ENCODE assay signal across 19 cellular contexts in genomic region chr5:171963416-171963815, GRCh38.
"Had no signal": no experiment of that assay in that cellular context is flagged by ENCODE, and none has a peak within 500 bp of the region (broad histone marks: within the 10 kb centered on the region; RNA-seq: fewer than 3 reads in every experiment).

No MANE protein-coding gene starts in this region.

- H3K27me3 ChIP-seq: adrenal gland, cardiac muscle cell, hepatocyte, sigmoid colon, testis had no signal

- H3K4me2 ChIP-seq: hepatocyte had no signal

- H3K27me3 Mint-ChIP-seq: activated CD4-positive, alpha-beta memory T cell treated with anti-CD3 and anti-CD28 coated beads, Interleukin-2, amount 10 ng/mL, durations not matched to agents 7 days and 5 days; activated T-cell treated with anti-CD3 and anti-CD28 coated beads, Interleukin-2, amount 50 U/mL, for 24 hours; type B pancreatic cell had no signal

- H3K27ac ChIP-seq: adrenal gland, cardiac muscle cell, epithelial cell of prostate, hepatocyte, testis, VCaP had no signal

- DNase-seq: activated CD4-positive, alpha-beta memory T cell treated with anti-CD3 and anti-CD28 coated beads, Interleukin-2, amount 10 ng/mL, durations not matched to agents 7 days and 5 days; activated CD4-positive, alpha-beta T cell treated with anti-CD3 and anti-CD28 coated beads for 1 hour; activated naive CD4-positive, alpha-beta T cell treated with Interleukin-2 at 50 U/mL for 16 hours; activated T-cell treated with anti-CD3 and anti-CD28 coated beads, Interleukin-2, amount 50 U/mL, for 24 hours; adrenal gland; endodermal cell; foreskin fibroblast; natural killer cell; nucleus accumbens; sigmoid colon; stimulated activated CD4-positive, alpha-beta T cell treated with anti-CD3 and anti-CD28 coated beads, Interleukin-4, amount 100 ng/mL, for 24 hours; testis had no signal

- H3K27ac Mint-ChIP-seq: activated CD4-positive, alpha-beta memory T cell treated with anti-CD3 and anti-CD28 coated beads, Interleukin-2, amount 10 ng/mL, durations not matched to agents 7 days and 5 days; activated T-helper 2 cell treated with anti-CD3 and anti-CD28 coated beads, Interferon-gamma antibody, Interleukin-2, Interleukin-4, amounts not matched to agents 10 μg/mL and 5 μg/mL and 100 μg/mL, durations not matched to agents 14 hours and 24 hours and 36 hours; endodermal cell; type B pancreatic cell had no signal

- H3K9me3 ChIP-seq: adrenal gland, sigmoid colon, testis had no signal

- H2AFZ ChIP-seq: hepatocyte had no signal

- ATAC-seq: natural killer cell; stimulated activated effector memory CD8-positive, alpha-beta T cell treated with anti-CD3 and anti-CD28 coated beads, Interleukin-12 subunit alpha, Interleukin-12 subunit beta, amount 100 ng/mL, for 72 hours had no signal

- H3K9me3 Mint-ChIP-seq: activated T-helper 2 cell treated with anti-CD3 and anti-CD28 coated beads, Interferon-gamma antibody, Interleukin-2, Interleukin-4, amounts not matched to agents 10 μg/mL and 5 μg/mL and 100 μg/mL, durations not matched to agents 14 hours and 24 hours and 36 hours; endodermal cell; natural killer cell; stimulated activated effector memory CD8-positive, alpha-beta T cell treated with anti-CD3 and anti-CD28 coated beads, Interleukin-12 subunit alpha, Interleukin-12 subunit beta, amount 100 ng/mL, for 72 hours; type B pancreatic cell had no signal

- H3K4me3 ChIP-seq: adrenal gland, cardiac muscle cell, hepatocyte, sigmoid colon, testis had no signal

- H3K36me3 Mint-ChIP-seq: natural killer cell, type B pancreatic cell had no signal

- H3K4me3 Mint-ChIP-seq: activated CD4-positive, alpha-beta memory T cell treated with anti-CD3 and anti-CD28 coated beads, Interleukin-2, amount 10 ng/mL, durations not matched to agents 7 days and 5 days; activated T-cell treated with anti-CD3 and anti-CD28 coated beads, Interleukin-2, amount 50 U/mL, for 24 hours; endodermal cell; natural killer cell; stimulated activated effector memory CD8-positive, alpha-beta T cell treated with anti-CD3 and anti-CD28 coated beads, Interleukin-12 subunit alpha, Interleukin-12 subunit beta, amount 100 ng/mL, for 72 hours; type B pancreatic cell had no signal

- H3K36me3 ChIP-seq: adrenal gland, cardiac muscle cell, sigmoid colon had no signal
